Comparison of ENCODE assay signal across 13 cellular contexts in genomic region chr18:45566025-45566740, GRCh38. TPM values are rescaled to one million over a fixed set of nuclear protein-coding genes. Genes with fewer than 3 reads are reported as not detected.
DNase-seq lines count a peak whose midpoint lies in the region; ATAC-seq and TF ChIP-seq lines count a peak whose summit lies in the region.
"Had no signal": no experiment of that assay in that cellular context is flagged by ENCODE, and none has a peak within 500 bp of the region (broad histone marks: within the 10 kb centered on the region; RNA-seq: fewer than 3 reads in every experiment).

No MANE protein-coding gene starts in this region.

- no peak overlapping the region for H2BK5ac ChIP-seq in IMR-90 (ENCODE audit: low read depth, low read length, poor library complexity, severe bottlenecking)

- H4K8ac ChIP-seq in IMR-90 (ENCODE audit: low read depth in 2 of 2, low read length in 2 of 2) = no peak overlapping the region

- no peak overlapping the region for H3K18ac ChIP-seq in IMR-90 (ENCODE audit: low read depth, low read length)

- no peak overlapping the region for H3K23ac ChIP-seq in IMR-90 (ENCODE audit: low read depth, low read length)

- H2AFZ ChIP-seq in IMR-90 (replicated peaks; ENCODE audit: low read length, poor library complexity) = no peak overlapping the region

- H3K27me3 ChIP-seq in IMR-90 (ENCODE audit: control insufficient read depth, insufficient read depth, low read length) = no peaks in the 10 kb centered on the region; the same call in none of the 2 replicates
- H3K27me3 ChIP-seq in left lung = no peaks in the 10 kb centered on the region

- peaks cover 8% of the 10 kb centered on the region for H3K9me3 Mint-ChIP-seq in type B pancreatic cell
- H3K9me3 Mint-ChIP-seq in T-helper 2 cell treated with Interferon-gamma antibody and Interleukin-4, amounts not matched to agents 5 μg/mL and 100 μg/mL, for 36 hours = no peaks in the 10 kb centered on the region
- H3K9me3 Mint-ChIP-seq: activated CD8-positive, alpha-beta T cell treated with anti-CD3 and anti-CD28 coated beads for 36 hours had no signal

- peaks cover 34% of the 10 kb centered on the region for H3K27me3 Mint-ChIP-seq in type B pancreatic cell
- no peaks in the 10 kb centered on the region for H3K27me3 Mint-ChIP-seq in T-helper 2 cell treated with Interferon-gamma antibody and Interleukin-4, amounts not matched to agents 5 μg/mL and 100 μg/mL, for 36 hours (ENCODE audit: low read depth)
- H3K27me3 Mint-ChIP-seq: activated CD8-positive, alpha-beta T cell treated with anti-CD3 and anti-CD28 coated beads for 36 hours; brain had no signal

- H2BK20ac ChIP-seq in IMR-90 (ENCODE audit: low read depth, low read length) = no peak overlapping the region

- no peak overlapping the region for H3K4ac ChIP-seq in IMR-90 (ENCODE audit: low read depth, low read length)

- H3K4me3 Mint-ChIP-seq in type B pancreatic cell = peak overlapping the region; percentile 55
- H3K4me3 Mint-ChIP-seq in T-helper 2 cell treated with Interferon-gamma antibody and Interleukin-4, amounts not matched to agents 5 μg/mL and 100 μg/mL, for 36 hours = no peak overlapping the region
- H3K4me3 Mint-ChIP-seq: activated CD8-positive, alpha-beta T cell treated with anti-CD3 and anti-CD28 coated beads for 36 hours; brain; neural crest cell had no signal

- 60% methylated on average over 1 of the region's 7 CpGs; no CpG with 5 or more reads in 1 of the 2 experiments for WGBS in IMR-90 (ENCODE audit: extremely low coverage in 2 of 2, insufficient read length in 1 of 2), 2 experiments

- peaks cover 5% of the 10 kb centered on the region; the same call in 1 of the 2 replicates for H3K4me1 ChIP-seq in IMR-90 (ENCODE audit: control insufficient read depth, insufficient read depth, low read length)
- H3K4me1 ChIP-seq in left lung = no peaks in the 10 kb centered on the region

- H3K9me1 ChIP-seq in IMR-90 (ENCODE audit: insufficient read depth, low read length) = no peaks in the 10 kb centered on the region

- no peak for TF ChIP-seq POLR2A in IMR-90 (IDR thresholded peaks at IDR 0.05; ENCODE audit: low read depth, low read length)

- in situ Hi-C loops in IMR-90 (cut with MboI; ENCODE audit: low sequenced_read_pairs) = no loop called here

- H3K9me3 ChIP-seq in IMR-90 (ENCODE audit: control insufficient read depth, insufficient read depth, low read length) (no peaks in the 10 kb centered on the region), left lung (no peaks in the 10 kb centered on the region)

- intact Hi-C loops in IMR-90 (cut with micrococcal nuclease) = no loop called here
- intact Hi-C loops in left lung (cut with DNase I) = no loop called here

- no peak overlapping the region for H4K91ac ChIP-seq in IMR-90 (ENCODE audit: insufficient read depth, low read depth, low read length)

- H3K56ac ChIP-seq in IMR-90 (ENCODE audit: extremely low read depth, insufficient read depth, low read length) = no peak overlapping the region

- no peak for TF ChIP-seq CTCF in IMR-90 (conservative IDR thresholded peaks at IDR 0.05; ENCODE audit: low read depth, low read length)
- no peak for TF ChIP-seq CTCF in epithelial cell of esophagus (IDR thresholded peaks at IDR 0.05; ENCODE audit: insufficient read depth, low read depth, low read length, missing control alignments)
- TF ChIP-seq CTCF in left lung (IDR thresholded peaks at IDR 0.05) = no peak
- no peak for TF ChIP-seq CTCF in type B pancreatic cell (conservative IDR thresholded peaks at IDR 0.05)

- H3K4me2 ChIP-seq in IMR-90 (ENCODE audit: low read depth, low read length) = no peak overlapping the region

- POLR2A ChIA-PET in IMR-90 (lab: Charles Lee; ENCODE audit: unreplicated experiment) = no interaction called here

- peak; percentile 86 for ATAC-seq in IMR-90 (ENCODE audit: low read depth)
- peak; percentile 78 for ATAC-seq in left lung
- ATAC-seq: activated CD8-positive, alpha-beta T cell treated with anti-CD3 and anti-CD28 coated beads for 36 hours had no signal

- H3K4me3 ChIP-seq in IMR-90 (ENCODE audit: insufficient read depth, low read depth, low read length) (no peak overlapping the region), epithelial cell of esophagus (ENCODE audit: low read length) (no peak overlapping the region), left lung (no peak overlapping the region)

- H2BK15ac ChIP-seq in IMR-90 (ENCODE audit: low read depth, low read length) = no peak overlapping the region

- H2AK5ac ChIP-seq in IMR-90 (ENCODE audit: low read depth, low read length) = no peak overlapping the region

- H3K27ac ChIP-seq in IMR-90 (ENCODE audit: insufficient read depth, low read length) = no peak overlapping the region; the same call in 1 of the 2 replicates
- peak overlapping the region in 1 of 2 donors; percentile 59 for H3K27ac ChIP-seq in left lung
- H3K27ac ChIP-seq in substantia nigra (ENCODE audit: low read depth, low read length, poor library complexity, severe bottlenecking) = no peak overlapping the region

- dilution Hi-C loops in IMR-90 (cut with HindIII; ENCODE audit: low sequenced_read_pairs, unreplicated experiment) = no loop called here

- no peak overlapping the region for H3K9ac ChIP-seq in IMR-90 (ENCODE audit: low read depth, low read length)

- no peak overlapping the region for H2BK120ac ChIP-seq in IMR-90 (ENCODE audit: low read depth, low read length)

- H4K5ac ChIP-seq in IMR-90 (ENCODE audit: low read depth, low read length) = no peak overlapping the region

- DNase-seq in IMR-90 = peak; percentile 87
- DNase-seq in epithelial cell of esophagus (ENCODE audit: low read depth) = peak; percentile 98
- DNase-seq in left lung = peak in 1 of 2 donors; percentile 56
- DNase-seq in type B pancreatic cell (ENCODE audit: extremely low spot score, unreplicated experiment) = no peak
- DNase-seq in MV-4-11 (lab: John Stamatoyannopoulos, UW) = no peak
- DNase-seq in effector CD8-positive, alpha-beta T cell (lab: John Stamatoyannopoulos, UW) = no peak
- DNase-seq in T-helper 2 cell treated with Interferon-gamma antibody and Interleukin-4, amounts not matched to agents 5 μg/mL and 100 μg/mL, for 36 hours (ENCODE audit: low spot score) = no peak
- DNase-seq in substantia nigra (lab: John Stamatoyannopoulos, UW) = no peak
- DNase-seq: activated CD8-positive, alpha-beta T cell treated with anti-CD3 and anti-CD28 coated beads for 36 hours; hippocampal formation; NCI-H2227 treated with DMSO at 0.1 percent for 48 hours had no signal

- H3K36me3 Mint-ChIP-seq in type B pancreatic cell = peaks cover 11% of the 10 kb centered on the region
- no peaks in the 10 kb centered on the region for H3K36me3 Mint-ChIP-seq in T-helper 2 cell treated with Interferon-gamma antibody and Interleukin-4, amounts not matched to agents 5 μg/mL and 100 μg/mL, for 36 hours (ENCODE audit: low read depth)
- H3K36me3 Mint-ChIP-seq: brain had no signal

- TF ChIP-seq RAD21 in IMR-90 (IDR thresholded peaks at IDR 0.05; ENCODE audit: low read length) = no peak

- H2AK9ac ChIP-seq in IMR-90 (replicated peaks; ENCODE audit: low read depth, low read length, poor library complexity) = no peak overlapping the region

- no peaks in the 10 kb centered on the region for H3K36me3 ChIP-seq in IMR-90 (ENCODE audit: control insufficient read depth, insufficient read depth, low read length)
- H3K36me3 ChIP-seq in left lung = no peaks in the 10 kb centered on the region

- no peaks in the 10 kb centered on the region for H3K79me1 ChIP-seq in IMR-90 (ENCODE audit: low read depth in 1 of 2, low read length in 2 of 2)

- CTCF ChIA-PET in IMR-90 (lab: Yijun Ruan, JAX) = interaction anchor here (0.5 kb wide), 1 partner anchor 1392 kb away, joined by 4 read pairs; no protein-coding TSS in a partner anchor

- no peak overlapping the region for H3K27ac Mint-ChIP-seq in type B pancreatic cell
- H3K27ac Mint-ChIP-seq in T-helper 2 cell treated with Interferon-gamma antibody and Interleukin-4, amounts not matched to agents 5 μg/mL and 100 μg/mL, for 36 hours = no peak overlapping the region
- H3K27ac Mint-ChIP-seq: activated CD8-positive, alpha-beta T cell treated with anti-CD3 and anti-CD28 coated beads for 36 hours had no signal

- H3K4me1 Mint-ChIP-seq in type B pancreatic cell (ENCODE audit: unreplicated experiment) = peaks cover 57% of the 10 kb centered on the region
- H3K4me1 Mint-ChIP-seq in T-helper 2 cell treated with Interferon-gamma antibody and Interleukin-4, amounts not matched to agents 5 μg/mL and 100 μg/mL, for 36 hours (ENCODE audit: low read depth) = no peaks in the 10 kb centered on the region

- H3K14ac ChIP-seq in IMR-90 (replicated peaks; ENCODE audit: low read depth, low read length) = no peak overlapping the region

- no peaks in the 10 kb centered on the region for H4K20me1 ChIP-seq in IMR-90 (ENCODE audit: insufficient read depth, low read length)

- BruUV-seq in IMR-90 (replicated peaks; lab: Mats Ljungman, UMichigan) = no TSS peak

TF ChIP-seq in IMR-90, 13 proteins besides CTCF, POLR2A, EP300 and RAD21:
- TF ChIP-seq SMC3 (IDR thresholded peaks at IDR 0.05; ENCODE audit: low read depth, low read length) (no peak), FOS (IDR thresholded peaks at IDR 0.05; ENCODE audit: low read depth, low read length) (0 out of 2 replicates have a peak, but pooled peaks have one; percentile 29), MAFK (IDR thresholded peaks at IDR 0.05; ENCODE audit: low read depth, low read length) (no peak), BHLHE40 (IDR thresholded peaks at IDR 0.05; ENCODE audit: low read depth, low read length) (peak; percentile 32; the same call in 1 of the 2 replicates)

RNA-seq across cellular contexts. Expression of gene SLC14A2, which starts 49.1 kb away (rescaled TPM):
- total RNA-seq in IMR-90 (2012; rRNA removed) (not detected in 2 replicates), left lung (under 1 TPM; 0.12 to 0.37 TPM), type B pancreatic cell (ENCODE audit: low replicate concordance) (1.5 and 5.7 TPM in 2 replicates)
- polyA plus RNA-seq in IMR-90 (2012; rRNA removed) = 0.03 TPM in 1 of 2 replicates, not detected in the other
- not detected in 2 replicates for polyA plus RNA-seq in IMR-90 (2012; cell fraction: cytosol; rRNA removed)
- polyA plus RNA-seq in IMR-90 (2012; cell fraction: nucleus; rRNA removed; ENCODE audit: low replicate concordance) = not detected in 2 replicates
- total RNA-seq: neural crest cell had no signal

Comparison
In these comparisons a context has a peak if more than half of its experiments do, and no peak if none do; other contexts are left out.
1. DNase-seq: peak in IMR-90 (single experiment) and epithelial cell of esophagus (single experiment); none in type B pancreatic cell (single experiment), MV-4-11 (single experiment), effector CD8-positive, alpha-beta T cell (single experiment), T-helper 2 cell treated with Interferon-gamma antibody and Interleukin-4, amounts not matched to agents 5 μg/mL and 100 μg/mL, for 36 hours (single experiment) and substantia nigra (0 of 49).